Comparison of ENCODE assay signal across 8 cellular contexts in genomic region chr15:93088200-93088980, GRCh38. TPM values are rescaled to one million over a fixed set of nuclear protein-coding genes. Genes with fewer than 3 reads are reported as not detected.
DNase-seq lines count a peak whose midpoint lies in the region; ATAC-seq and TF ChIP-seq lines count a peak whose summit lies in the region.

No MANE protein-coding gene starts in this region.

- H3K27me3 ChIP-seq in layer of hippocampus (ENCODE audit: control insufficient read depth, insufficient read depth, low read length) = no peaks in the 10 kb centered on the region

- peaks cover 8% of the 10 kb centered on the region for H3K27me3 Mint-ChIP-seq in brain

- peaks cover 0 to 3% (median 0%) of the 10 kb centered on the region in 5 experiments for H3K9me3 Mint-ChIP-seq in brain

- peak overlapping the region; percentile 91 to 97 (median 96) for H3K27ac Mint-ChIP-seq in brain

- peaks cover 14% of the 10 kb centered on the region for H3K36me3 Mint-ChIP-seq in brain

- peaks cover 60% of the 10 kb centered on the region for H3K4me1 Mint-ChIP-seq in brain

- H3K27ac ChIP-seq in C4-2B (no peak overlapping the region), layer of hippocampus (ENCODE audit: low read depth, low read length) (peak overlapping the region; percentile 62)

- H3K4me3 Mint-ChIP-seq in brain = peak overlapping the region; percentile 89 to 97 (median 92)

- TF ChIP-seq CTCF in C4-2B (conservative IDR thresholded peaks at IDR 0.05) (peak; percentile 65), brain (conservative IDR thresholded peaks at IDR 0.05) (peak; percentile 30 to 37)

- peak; percentile 34 for ATAC-seq in GM21381 (IDR thresholded peaks at IDR 0.05; ENCODE audit: unreplicated experiment)

- DNase-seq in NCI-H2227 (lab: John Stamatoyannopoulos, UW; ENCODE audit: unreplicated experiment) = peak; percentile 63
- peak; percentile 18 for DNase-seq in superior temporal gyrus (ENCODE audit: extremely low spot score)
- no peak for DNase-seq in NCI-H774 (lab: John Stamatoyannopoulos, UW)
- DNase-seq in activated CD4-positive, CD25-positive, alpha-beta regulatory T cell treated with anti-CD3 and anti-CD28 coated beads, Interleukin-2, amount 50 U/mL, for 72 hours = no peak

RNA-seq across cellular contexts. Expression of gene RGMA, which starts 0.6 kb away (rescaled TPM):
- 57.8 TPM for polyA plus RNA-seq in brain (ENCODE audit: insufficient read depth, low read depth, low replicate concordance)

Comparison
In these comparisons a context has a peak if more than half of its experiments do, and no peak if none do; other contexts are left out.
1. DNase-seq: peak in NCI-H2227 (single experiment) and superior temporal gyrus (single experiment); none in NCI-H774 (single experiment) and activated CD4-positive, CD25-positive, alpha-beta regulatory T cell treated with anti-CD3 and anti-CD28 coated beads, Interleukin-2, amount 50 U/mL, for 72 hours (single experiment).